Comparison of ENCODE assay signal across 8 cellular contexts in the genomic region with DNA sequence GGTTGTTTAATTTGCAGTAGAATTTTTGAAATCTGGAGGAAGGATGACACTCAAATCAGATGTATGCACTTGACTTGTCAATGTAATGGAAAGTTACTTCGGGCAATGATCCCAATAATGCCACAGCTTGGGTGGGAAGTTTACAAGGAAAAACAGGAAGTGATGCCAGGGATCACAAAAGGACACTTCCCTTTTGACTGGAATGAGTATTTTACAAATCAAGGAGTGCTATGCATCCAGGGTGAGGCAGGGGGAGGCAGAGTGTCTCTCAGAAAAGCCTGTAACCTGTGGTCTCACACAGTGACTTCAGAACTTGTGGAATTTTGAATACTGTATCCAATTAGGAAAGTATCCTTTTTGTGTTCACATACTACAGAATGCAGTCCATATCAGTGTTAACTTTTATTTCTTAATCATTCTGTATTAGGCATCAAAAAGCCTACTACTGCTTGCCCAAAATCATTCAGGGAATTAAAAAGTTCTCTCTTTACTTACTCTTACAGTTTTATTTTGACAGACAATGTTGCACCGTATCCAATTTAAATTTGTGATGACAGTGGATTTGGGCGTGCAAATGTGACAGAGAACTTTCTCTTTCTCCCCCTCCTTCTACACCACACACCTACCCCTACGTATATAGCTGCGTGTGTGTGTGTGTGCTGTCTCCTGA.
DNase-seq lines count a peak whose midpoint lies in the region; ATAC-seq and TF ChIP-seq lines count a peak whose summit lies in the region.

No MANE protein-coding gene starts in this region.

- no peaks in the 10 kb centered on the region for H3K36me3 ChIP-seq in Caco-2 (ENCODE audit: control insufficient read depth, insufficient read depth, low read length)
- H3K36me3 ChIP-seq in transverse colon: no peaks in the 10 kb centered on the region

- 69% methylated on average over 5 of the region's 5 CpGs; no CpG with 5 or more reads in 1 of the 2 donors for WGBS in transverse colon (ENCODE audit: low coverage in 1 of 2), 2 donors

- CTCF ChIA-PET in Caco-2 (lab: Charles Lee): interaction anchor here (1.8 kb wide), 1 partner anchor 70 kb away, joined by 11 read pairs; no protein-coding TSS in a partner anchor

- H3K27me3 ChIP-seq in Caco-2 (replicated peaks; ENCODE audit: control insufficient read depth, insufficient read depth, low read length) (no peaks in the 10 kb centered on the region), transverse colon (no peaks in the 10 kb centered on the region)

- BruUV-seq in Caco-2 (replicated peaks; lab: Mats Ljungman, UMichigan): no TSS peak

- peak overlapping the region in 3 of 4 donors; percentile 18 to 36 (median 31) for H3K27ac ChIP-seq in transverse colon

- no peak overlapping the region for H3K4me3 Mint-ChIP-seq in Caco-2 (ENCODE audit: unreplicated experiment)

- ATAC-seq in omental fat pad (ENCODE audit: low FRiP score) (no peak), GM19324 (IDR thresholded peaks at IDR 0.05; ENCODE audit: low FRiP score, unreplicated experiment) (no peak)

- TF ChIP-seq EP300 in Ishikawa (IDR thresholded peaks at IDR 0.05; ENCODE audit: borderline replicate concordance) (no peak), transverse colon (IDR thresholded peaks at IDR 0.05; ENCODE audit: low read depth) (no peak)

- TF ChIP-seq CTCF in Caco-2 (IDR thresholded peaks at IDR 0.05; ENCODE audit: insufficient read depth in 1 of 2, low read depth in 1 of 2, low read length in 1 of 2, severe bottlenecking in 1 of 2, unreplicated experiment in 1 of 2): peak; percentile 51 to 79
- TF ChIP-seq CTCF in WI38 (IDR thresholded peaks at IDR 0.05; ENCODE audit: low read depth, low read length): peak; percentile 62
- peak; percentile 41 to 66 (median 53) for TF ChIP-seq CTCF in transverse colon (IDR thresholded peaks at IDR 0.05)
- no peak for TF ChIP-seq CTCF in omental fat pad (IDR thresholded peaks at IDR 0.05)

- peak; percentile 71 for TF ChIP-seq RAD21 in Ishikawa (IDR thresholded peaks at IDR 0.05; ENCODE audit: low read depth)

- TF ChIP-seq POLR2A in transverse colon (IDR thresholded peaks at IDR 0.05): no peak

- POLR2A ChIA-PET in Caco-2 (lab: Charles Lee): no interaction called here

- H3K9me3 Mint-ChIP-seq in Caco-2 (ENCODE audit: unreplicated experiment): no peaks in the 10 kb centered on the region

- no peak overlapping the region for H3K27ac Mint-ChIP-seq in Caco-2 (ENCODE audit: unreplicated experiment)

- H3K9me3 ChIP-seq in Caco-2 (no peaks in the 10 kb centered on the region), transverse colon (no peaks in the 10 kb centered on the region)

- intact Hi-C loops in Caco-2 (cut with micrococcal nuclease; ENCODE audit: unreplicated experiment): loop anchor here (1.0 to 10.0 kb wide), 7 partner anchors 54 to 451 kb away; no protein-coding TSS in a partner anchor
- intact Hi-C loops in transverse colon (cut with DNase I; ENCODE audit: low total_unique reads): loop anchor here (10.0 kb wide), 1 partner anchor 824 kb away; no protein-coding TSS in a partner anchor

- in situ Hi-C loops in transverse colon (cut with MboI; ENCODE audit: low pct_ligation_motif_present in 1 of 4, low pct_unique_long_range_greater_than_20kb in 1 of 4, low sequenced_read_pairs in 3 of 4): no loop called here

- peaks cover 19% of the 10 kb centered on the region for H3K36me3 Mint-ChIP-seq in Caco-2 (ENCODE audit: insufficient read depth, unreplicated experiment)

- no peaks in the 10 kb centered on the region for H3K4me1 Mint-ChIP-seq in Caco-2 (ENCODE audit: low read depth, unreplicated experiment)

- H3K4me3 ChIP-seq in Caco-2 (ENCODE audit: low read depth, low read length) (no peak overlapping the region), WI38 (ENCODE audit: low read depth, low read length) (no peak overlapping the region), transverse colon (no peak overlapping the region)

- no peaks in the 10 kb centered on the region for H3K27me3 Mint-ChIP-seq in Caco-2 (ENCODE audit: insufficient read depth, unreplicated experiment)

- DNase-seq in Caco-2 (peak; percentile 67), iPS-NIHi11 (ENCODE audit: low spot score) (peak; percentile 56), transverse colon (peak; percentile 46), cerebellar nuclear complex (lab: John Stamatoyannopoulos, UW) (no peak), omental fat pad (ENCODE audit: low spot score) (no peak)

- H3K4me1 ChIP-seq in Caco-2 (no peaks in the 10 kb centered on the region), transverse colon (peaks cover 0 to 7% (median 2%) of the 10 kb centered on the region in 4 donors)

TF ChIP-seq in Ishikawa, 13 proteins besides CTCF, POLR2A, EP300 and RAD21:
- no peak for TF ChIP-seq CEBPB (IDR thresholded peaks at IDR 0.05)
- TF ChIP-seq YY1 (IDR thresholded peaks at IDR 0.05; ENCODE audit: low read depth): no peak
- no peak for TF ChIP-seq CREB1 (IDR thresholded peaks at IDR 0.05; ENCODE audit: low read depth)
- TF ChIP-seq, protein P1, sequence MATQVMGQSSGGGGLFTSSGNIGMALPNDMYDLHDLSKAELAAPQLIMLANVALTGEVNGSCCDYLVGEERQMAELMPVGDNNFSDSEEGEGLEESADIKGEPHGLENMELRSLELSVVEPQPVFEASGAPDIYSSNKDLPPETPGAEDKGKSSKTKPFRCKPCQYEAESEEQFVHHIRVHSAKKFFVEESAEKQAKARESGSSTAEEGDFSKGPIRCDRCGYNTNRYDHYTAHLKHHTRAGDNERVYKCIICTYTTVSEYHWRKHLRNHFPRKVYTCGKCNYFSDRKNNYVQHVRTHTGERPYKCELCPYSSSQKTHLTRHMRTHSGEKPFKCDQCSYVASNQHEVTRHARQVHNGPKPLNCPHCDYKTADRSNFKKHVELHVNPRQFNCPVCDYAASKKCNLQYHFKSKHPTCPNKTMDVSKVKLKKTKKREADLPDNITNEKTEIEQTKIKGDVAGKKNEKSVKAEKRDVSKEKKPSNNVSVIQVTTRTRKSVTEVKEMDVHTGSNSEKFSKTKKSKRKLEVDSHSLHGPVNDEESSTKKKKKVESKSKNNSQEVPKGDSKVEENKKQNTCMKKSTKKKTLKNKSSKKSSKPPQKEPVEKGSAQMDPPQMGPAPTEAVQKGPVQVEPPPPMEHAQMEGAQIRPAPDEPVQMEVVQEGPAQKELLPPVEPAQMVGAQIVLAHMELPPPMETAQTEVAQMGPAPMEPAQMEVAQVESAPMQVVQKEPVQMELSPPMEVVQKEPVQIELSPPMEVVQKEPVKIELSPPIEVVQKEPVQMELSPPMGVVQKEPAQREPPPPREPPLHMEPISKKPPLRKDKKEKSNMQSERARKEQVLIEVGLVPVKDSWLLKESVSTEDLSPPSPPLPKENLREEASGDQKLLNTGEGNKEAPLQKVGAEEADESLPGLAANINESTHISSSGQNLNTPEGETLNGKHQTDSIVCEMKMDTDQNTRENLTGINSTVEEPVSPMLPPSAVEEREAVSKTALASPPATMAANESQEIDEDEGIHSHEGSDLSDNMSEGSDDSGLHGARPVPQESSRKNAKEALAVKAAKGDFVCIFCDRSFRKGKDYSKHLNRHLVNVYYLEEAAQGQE (IDR thresholded peaks at IDR 0.05; ENCODE audit: low read depth): no peak
- TF ChIP-seq, protein P2, sequence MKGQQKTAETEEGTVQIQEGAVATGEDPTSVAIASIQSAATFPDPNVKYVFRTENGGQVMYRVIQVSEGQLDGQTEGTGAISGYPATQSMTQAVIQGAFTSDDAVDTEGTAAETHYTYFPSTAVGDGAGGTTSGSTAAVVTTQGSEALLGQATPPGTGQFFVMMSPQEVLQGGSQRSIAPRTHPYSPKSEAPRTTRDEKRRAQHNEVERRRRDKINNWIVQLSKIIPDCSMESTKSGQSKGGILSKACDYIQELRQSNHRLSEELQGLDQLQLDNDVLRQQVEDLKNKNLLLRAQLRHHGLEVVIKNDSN (IDR thresholded peaks at IDR 0.05): no peak
- TF ChIP-seq EGR1 (IDR thresholded peaks at IDR 0.05): no peak
- no peak for TF ChIP-seq ZBTB7A (IDR thresholded peaks at IDR 0.05; ENCODE audit: low read depth)
- no peak for TF ChIP-seq TEAD4 (IDR thresholded peaks at IDR 0.05)
- TF ChIP-seq TCF12 (IDR thresholded peaks at IDR 0.05; ENCODE audit: low read depth): no peak
- TF ChIP-seq TAF1 (IDR thresholded peaks at IDR 0.05; ENCODE audit: low read depth): no peak
- TF ChIP-seq NFIC (IDR thresholded peaks at IDR 0.05): no peak
- TF ChIP-seq, protein P3, sequence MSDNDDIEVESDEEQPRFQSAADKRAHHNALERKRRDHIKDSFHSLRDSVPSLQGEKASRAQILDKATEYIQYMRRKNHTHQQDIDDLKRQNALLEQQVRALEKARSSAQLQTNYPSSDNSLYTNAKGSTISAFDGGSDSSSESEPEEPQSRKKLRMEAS (IDR thresholded peaks at IDR 0.05): no peak
- TF ChIP-seq FOXM1 (IDR thresholded peaks at IDR 0.05; ENCODE audit: borderline replicate concordance, low read depth): no peak

Comparison
In these comparisons a context has a peak if more than half of its experiments do, and no peak if none do; other contexts are left out.
1. DNase-seq: peak in Caco-2 (2 of 2), iPS-NIHi11 (single experiment) and transverse colon (single experiment); none in cerebellar nuclear complex (0 of 2) and omental fat pad (single experiment).
2. CTCF ChIP-seq: peak in Caco-2 (2 of 2), WI38 (single experiment) and transverse colon (5 of 5); none in omental fat pad (0 of 3).